In the genomic region with DNA sequence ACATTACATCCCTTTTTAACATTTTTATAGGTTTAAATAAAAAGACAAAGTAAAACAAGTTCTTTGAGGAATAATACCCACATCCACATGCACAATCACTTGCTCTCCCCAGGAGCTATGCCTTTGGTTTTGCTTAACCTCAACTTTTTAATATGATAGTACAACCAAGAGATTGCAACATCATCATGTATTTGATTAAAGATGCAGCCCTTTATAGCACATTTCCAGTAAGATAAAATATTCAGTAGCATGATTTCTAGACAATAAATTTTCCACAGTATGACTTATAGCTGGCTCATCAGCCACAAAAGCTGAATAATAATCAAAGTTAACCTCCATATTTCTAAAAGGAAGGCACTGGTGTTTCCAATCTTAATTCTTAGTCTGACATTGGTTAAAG, we compare ENCODE assay signal across 30 cellular contexts.
"Had no signal": no experiment of that assay in that cellular context is flagged by ENCODE, and none has a peak within 500 bp of the region (broad histone marks: within the 10 kb centered on the region; RNA-seq: fewer than 3 reads in every experiment).

No MANE protein-coding gene starts in this region.

- H3K4me3 Mint-ChIP-seq: activated CD4-positive, alpha-beta T cell treated with anti-CD3 and anti-CD28 coated beads, Interleukin-2, amount 10 ng/mL, durations not matched to agents 7 days and 5 days; activated CD8-positive, alpha-beta memory T cell treated with anti-CD3 and anti-CD28 coated beads, Interleukin-2, amount 10 ng/mL, durations not matched to agents 7 days and 5 days; activated CD8-positive, alpha-beta T cell treated with anti-CD3 and anti-CD28 coated beads for 36 hours; activated naive CD8-positive, alpha-beta T cell treated with anti-CD3 and anti-CD28 coated beads, Interleukin-2, amount 50 U/mL, for 24 hours; central memory CD8-positive, alpha-beta T cell; effector memory CD8-positive, alpha-beta T cell; immature natural killer cell; mesothelial cell of epicardium; naive thymus-derived CD8-positive, alpha-beta T cell had no signal

- H3K4me2 ChIP-seq: hepatocyte had no signal

- H3K36me3 Mint-ChIP-seq: activated CD8-positive, alpha-beta memory T cell treated with anti-CD3 and anti-CD28 coated beads, Interleukin-2, amount 10 ng/mL, durations not matched to agents 7 days and 5 days; immature natural killer cell; mesothelial cell of epicardium; naive thymus-derived CD8-positive, alpha-beta T cell had no signal

- H3K4me1 Mint-ChIP-seq: activated CD4-positive, alpha-beta T cell treated with anti-CD3 and anti-CD28 coated beads, Interleukin-2, amount 10 ng/mL, durations not matched to agents 7 days and 5 days; activated CD8-positive, alpha-beta memory T cell treated with anti-CD3 and anti-CD28 coated beads, Interleukin-2, amount 10 ng/mL, durations not matched to agents 7 days and 5 days; activated naive CD8-positive, alpha-beta T cell treated with anti-CD3 and anti-CD28 coated beads, Interleukin-2, amount 50 U/mL, for 24 hours; central memory CD8-positive, alpha-beta T cell; immature natural killer cell; naive thymus-derived CD8-positive, alpha-beta T cell had no signal

- ATAC-seq: activated CD8-positive, alpha-beta memory T cell treated with anti-CD3 and anti-CD28 coated beads, Interleukin-2, amount 10 ng/mL, durations not matched to agents 7 days and 5 days; activated CD8-positive, alpha-beta T cell treated with anti-CD3 and anti-CD28 coated beads for 36 hours; activated naive CD8-positive, alpha-beta T cell treated with anti-CD3 and anti-CD28 coated beads, Interleukin-2, amount 50 U/mL, for 24 hours; effector memory CD8-positive, alpha-beta T cell; esophagus mucosa; foreskin keratinocyte; left lung; naive thymus-derived CD8-positive, alpha-beta T cell; stimulated activated naive CD8-positive, alpha-beta T cell treated with anti-CD3 and anti-CD28 coated beads, Interleukin-15, Interleukin-2, amounts not matched to agents 100 U/mL and 50 U/mL, for 24 hours; upper lobe of right lung had no signal

- H3K27ac ChIP-seq: colonic mucosa, dorsolateral prefrontal cortex, foreskin keratinocyte, hepatocyte, left lung, thyroid gland, upper lobe of right lung, VCaP had no signal

- H3K27me3 ChIP-seq: colonic mucosa, dorsolateral prefrontal cortex, foreskin keratinocyte, hepatocyte, left lung, thyroid gland, upper lobe of right lung had no signal

- H3K4me1 ChIP-seq: colonic mucosa, foreskin keratinocyte, left lung, upper lobe of right lung had no signal

- FAIRE-seq: endothelial cell of umbilical vein had no signal

- H2AFZ ChIP-seq: hepatocyte had no signal

- H3K4me3 ChIP-seq: colonic mucosa, dorsolateral prefrontal cortex, hepatocyte, left lung, thyroid gland, upper lobe of right lung had no signal

- H3K9me3 Mint-ChIP-seq: activated CD4-positive, alpha-beta T cell treated with anti-CD3 and anti-CD28 coated beads, Interleukin-2, amount 10 ng/mL, durations not matched to agents 7 days and 5 days; activated CD8-positive, alpha-beta T cell treated with anti-CD3 and anti-CD28 coated beads for 36 hours; activated naive CD8-positive, alpha-beta T cell treated with anti-CD3 and anti-CD28 coated beads, Interleukin-2, amount 50 U/mL, for 24 hours had no signal

- DNase-seq: activated CD4-positive, alpha-beta T cell treated with anti-CD3 and anti-CD28 coated beads, Interleukin-2, amount 10 ng/mL, durations not matched to agents 7 days and 5 days; activated CD4-positive, CD25-positive, alpha-beta regulatory T cell treated with anti-CD3 and anti-CD28 coated beads, Interleukin-2, amount 50 U/mL, for 72 hours; activated CD8-positive, alpha-beta memory T cell treated with anti-CD3 and anti-CD28 coated beads, Interleukin-2, amount 10 ng/mL, durations not matched to agents 7 days and 5 days; activated CD8-positive, alpha-beta T cell treated with anti-CD3 and anti-CD28 coated beads for 36 hours; activated gamma-delta T cell; activated naive CD4-positive, alpha-beta T cell treated with anti-CD3 and anti-CD28 coated beads, Interleukin-2, amount 50 U/mL, for 16 hours; activated naive CD8-positive, alpha-beta T cell treated with anti-CD3 and anti-CD28 coated beads, Interleukin-2, amount 50 U/mL, for 24 hours; activated T-cell treated with anti-CD3 and anti-CD28 coated beads for 4 hours; aorta; colonic mucosa; dorsolateral prefrontal cortex; effector memory CD8-positive, alpha-beta T cell; immature natural killer cell; kidney glomerular epithelial cell; left lung; naive thymus-derived CD8-positive, alpha-beta T cell; retina; stimulated activated CD4-positive, alpha-beta T cell treated with anti-CD3 and anti-CD28 coated beads, Interleukin-4, amount 100 ng/mL, for 24 hours; stimulated activated naive CD8-positive, alpha-beta T cell treated with anti-CD3 and anti-CD28 coated beads, Interleukin-15, Interleukin-2, amounts not matched to agents 100 U/mL and 50 U/mL, for 24 hours; substantia nigra; thyroid gland; upper lobe of right lung had no signal

- H3K27ac Mint-ChIP-seq: activated CD4-positive, alpha-beta T cell treated with anti-CD3 and anti-CD28 coated beads, Interleukin-2, amount 10 ng/mL, durations not matched to agents 7 days and 5 days; activated CD8-positive, alpha-beta memory T cell treated with anti-CD3 and anti-CD28 coated beads, Interleukin-2, amount 10 ng/mL, durations not matched to agents 7 days and 5 days; activated CD8-positive, alpha-beta T cell treated with anti-CD3 and anti-CD28 coated beads for 36 hours; activated naive CD8-positive, alpha-beta T cell treated with anti-CD3 and anti-CD28 coated beads, Interleukin-2, amount 50 U/mL, for 24 hours; effector memory CD8-positive, alpha-beta T cell; immature natural killer cell; mesothelial cell of epicardium; naive thymus-derived CD8-positive, alpha-beta T cell; progenitor cell of endocrine pancreas had no signal

- H3K36me3 ChIP-seq: colonic mucosa, left lung, thyroid gland, upper lobe of right lung had no signal

- H3K79me2 ChIP-seq: hepatocyte had no signal

- H3K9me3 ChIP-seq: colonic mucosa, left lung, thyroid gland, upper lobe of right lung had no signal

- H3K27me3 Mint-ChIP-seq: activated CD4-positive, alpha-beta T cell treated with anti-CD3 and anti-CD28 coated beads, Interleukin-2, amount 10 ng/mL, durations not matched to agents 7 days and 5 days; activated CD8-positive, alpha-beta memory T cell treated with anti-CD3 and anti-CD28 coated beads, Interleukin-2, amount 10 ng/mL, durations not matched to agents 7 days and 5 days; activated CD8-positive, alpha-beta T cell treated with anti-CD3 and anti-CD28 coated beads for 36 hours; activated naive CD8-positive, alpha-beta T cell treated with anti-CD3 and anti-CD28 coated beads, Interleukin-2, amount 50 U/mL, for 24 hours; central memory CD8-positive, alpha-beta T cell; effector memory CD8-positive, alpha-beta T cell; naive thymus-derived CD8-positive, alpha-beta T cell; progenitor cell of endocrine pancreas had no signal
